In the genomic region with DNA sequence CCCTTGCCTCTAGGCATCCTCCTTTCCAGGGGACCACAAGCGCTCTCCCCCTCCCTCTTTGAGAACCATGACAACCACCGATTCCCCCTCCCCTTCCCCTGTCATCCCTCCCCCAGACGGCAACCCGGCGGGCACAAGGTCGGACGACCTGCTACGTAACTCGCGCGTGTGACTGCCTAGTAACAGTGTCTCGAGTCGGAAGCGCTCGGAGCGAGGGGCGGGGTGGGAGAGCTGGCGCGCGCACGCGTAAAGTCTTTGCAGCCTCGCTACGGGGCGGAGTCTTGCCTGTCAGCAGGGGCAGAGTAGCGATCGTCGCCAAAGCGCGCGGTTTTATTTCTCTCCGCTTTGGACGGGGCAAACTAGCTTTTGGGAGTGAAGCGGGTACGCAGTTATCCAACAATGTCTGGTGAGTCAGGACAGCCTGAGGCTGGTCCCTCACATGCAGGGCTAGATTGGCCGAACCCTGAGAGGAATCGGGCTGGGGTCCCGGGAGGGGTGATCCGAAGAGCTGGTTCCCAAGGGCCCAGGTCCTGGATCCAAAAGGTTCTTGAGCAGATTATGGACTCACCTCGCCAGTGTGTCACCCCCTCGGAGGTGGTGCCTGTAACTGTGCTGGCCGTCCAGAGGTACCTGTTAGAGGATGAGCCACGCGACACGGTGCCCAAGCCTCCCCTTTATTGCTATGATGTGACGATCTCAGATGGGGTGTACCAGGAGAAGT, we compare ENCODE assay signal across 8 cellular contexts. TPM values are rescaled to one million over a fixed set of nuclear protein-coding genes. Genes with fewer than 3 reads are reported as not detected.
DNase-seq lines count a peak whose midpoint lies in the region; ATAC-seq and TF ChIP-seq lines count a peak whose summit lies in the region.

A gene with protein sequence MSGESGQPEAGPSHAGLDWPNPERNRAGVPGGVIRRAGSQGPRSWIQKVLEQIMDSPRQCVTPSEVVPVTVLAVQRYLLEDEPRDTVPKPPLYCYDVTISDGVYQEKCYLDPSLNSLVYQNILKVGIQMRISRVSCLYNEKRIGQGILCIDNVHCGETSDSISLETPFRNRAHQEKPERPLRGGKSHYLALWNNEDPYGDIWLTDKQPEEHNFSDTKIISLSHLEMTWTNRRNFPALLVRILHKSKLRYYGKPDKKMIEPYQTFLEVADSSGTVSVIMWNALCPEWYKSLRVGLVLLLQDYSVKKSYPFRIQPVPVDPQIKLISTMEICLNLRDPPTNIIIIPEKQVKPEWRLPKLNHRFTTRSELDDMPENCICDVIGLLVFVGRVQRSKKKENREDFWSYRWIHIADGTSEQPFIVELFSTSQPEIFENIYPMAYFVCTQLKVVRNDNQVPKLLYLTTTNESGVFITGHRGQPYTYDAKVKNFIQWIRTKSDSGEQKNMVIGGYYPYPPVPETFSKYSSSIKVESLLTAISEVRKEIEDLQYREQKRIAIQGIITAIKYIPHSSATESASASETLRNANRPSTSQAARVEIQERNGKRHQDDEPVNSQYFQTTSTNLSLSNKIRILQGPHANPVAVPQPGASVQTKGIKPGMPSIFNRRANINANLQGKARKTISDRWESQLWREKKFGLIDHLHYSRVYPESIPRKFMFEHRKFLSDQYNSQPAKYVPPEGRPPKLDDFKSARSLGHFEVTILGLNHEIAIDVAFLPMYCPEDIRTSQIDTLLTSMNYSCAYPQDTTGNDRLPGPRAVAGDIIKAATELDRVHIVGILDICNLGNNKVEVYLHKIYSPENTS (plus strand): TSS at position 297 of the 721 bp plus-strand sequence. CDS start 103 bp downstream, at position 400.

- peaks cover 76% of the 10 kb centered on the region for H3K27me3 ChIP-seq in BLaER1

- DNase-seq in OCI-M1 (lab: John Stamatoyannopoulos, UW) (peak; percentile 92), activated T-helper 1 cell treated with Interleukin-2 at 50 U/mL for 16 hours (ENCODE audit: low read depth) (peak; percentile 72), fibroblast of mammary gland (ENCODE audit: low read depth) (peak; percentile 55)
- peak; percentile 70 to 95 (median 86) for DNase-seq in naive thymus-derived CD8-positive, alpha-beta T cell

- H3K9me3 Mint-ChIP-seq in naive thymus-derived CD8-positive, alpha-beta T cell, result no peaks in the 10 kb centered on the region
- H3K9me3 Mint-ChIP-seq in stimulated activated memory B cell treated with anti-CD40 and anti-IgM and Interleukin-4, amounts not matched to agents 10 μg/mL and 1 μg/mL and 100 μg/mL, for 72 hours, result no peaks in the 10 kb centered on the region

- peak within 1 kb of the TSS; percentile 54 for H3K4me2 ChIP-seq in BLaER1

- H3K27me3 Mint-ChIP-seq in naive thymus-derived CD8-positive, alpha-beta T cell, result no peaks in the 10 kb centered on the region
- no peaks in the 10 kb centered on the region for H3K27me3 Mint-ChIP-seq in stimulated activated memory B cell treated with anti-CD40 and anti-IgM and Interleukin-4, amounts not matched to agents 10 μg/mL and 1 μg/mL and 100 μg/mL, for 72 hours

- H3K9ac ChIP-seq in BLaER1, result peak within 1 kb of the TSS; percentile 70

- peaks cover 10 to 36% (median 19%) of the 10 kb centered on the region in 4 donors for H3K4me1 Mint-ChIP-seq in naive thymus-derived CD8-positive, alpha-beta T cell
- peaks cover 21% of the 10 kb centered on the region for H3K4me1 Mint-ChIP-seq in stimulated activated memory B cell treated with anti-CD40 and anti-IgM and Interleukin-4, amounts not matched to agents 10 μg/mL and 1 μg/mL and 100 μg/mL, for 72 hours

- H3K9me3 ChIP-seq in BLaER1, result no peaks in the 10 kb centered on the region

- 0 out of 2 replicates have a peak within 1 kb of the TSS, but pooled peaks have one; percentile 43 for H3K27ac ChIP-seq in BLaER1

- H3K4me3 ChIP-seq in BLaER1 (peak within 1 kb of the TSS; percentile 74), fibroblast of mammary gland (ENCODE audit: control insufficient read depth, low read depth, low read length) (peak within 1 kb of the TSS; percentile 51)

- H3K27ac Mint-ChIP-seq in naive thymus-derived CD8-positive, alpha-beta T cell, result peak within 1 kb of the TSS; percentile 84 to 98 (median 95)
- H3K27ac Mint-ChIP-seq in stimulated activated memory B cell treated with anti-CD40 and anti-IgM and Interleukin-4, amounts not matched to agents 10 μg/mL and 1 μg/mL and 100 μg/mL, for 72 hours, result peak within 1 kb of the TSS; percentile 93

- H3K4me3 Mint-ChIP-seq in naive thymus-derived CD8-positive, alpha-beta T cell, result peak within 1 kb of the TSS; percentile 86 to 95 (median 94)
- peak within 1 kb of the TSS; percentile 90 for H3K4me3 Mint-ChIP-seq in stimulated activated memory B cell treated with anti-CD40 and anti-IgM and Interleukin-4, amounts not matched to agents 10 μg/mL and 1 μg/mL and 100 μg/mL, for 72 hours

- POLR2A ChIA-PET in naive thymus-derived CD8-positive, alpha-beta T cell (lab: Charles Lee), result no interaction called here

- no peak for TF ChIP-seq CTCF in fibroblast of mammary gland (conservative IDR thresholded peaks at IDR 0.05; ENCODE audit: control insufficient read depth, insufficient read depth, low read depth, low read length)

- ATAC-seq in GM19324 (IDR thresholded peaks at IDR 0.05; ENCODE audit: low FRiP score, unreplicated experiment), result peak; percentile 97
- ATAC-seq in HG03439 (IDR thresholded peaks at IDR 0.05; ENCODE audit: unreplicated experiment), result peak; percentile 99
- peak; percentile 89 to 93 for ATAC-seq in naive thymus-derived CD8-positive, alpha-beta T cell
- ATAC-seq in stimulated activated memory B cell treated with anti-CD40 and anti-IgM and Interleukin-4, amounts not matched to agents 10 μg/mL and 1 μg/mL and 100 μg/mL, for 72 hours, result peak; percentile 99

- 0 out of 2 replicates have a peak, but pooled peaks cover 6% of the 10 kb centered on the region for H4K20me1 ChIP-seq in BLaER1

- no peaks in the 10 kb centered on the region for H3K36me3 Mint-ChIP-seq in naive thymus-derived CD8-positive, alpha-beta T cell
- H3K36me3 Mint-ChIP-seq in stimulated activated memory B cell treated with anti-CD40 and anti-IgM and Interleukin-4, amounts not matched to agents 10 μg/mL and 1 μg/mL and 100 μg/mL, for 72 hours, result no peaks in the 10 kb centered on the region

- H3K36me3 ChIP-seq in BLaER1, result no peaks in the 10 kb centered on the region

- H3K4me1 ChIP-seq in BLaER1, result no peaks in the 10 kb centered on the region

RNA-seq across cellular contexts. Expression of the gene that starts here (rescaled TPM):
- 10 to 100 TPM; 12.5 to 13.4 TPM for total RNA-seq in naive thymus-derived CD8-positive, alpha-beta T cell
- polyA plus RNA-seq in naive thymus-derived CD8-positive, alpha-beta T cell, result 1 to 10 TPM; 2.1 to 3.1 (median 2.1) TPM

Comparison
In these comparisons a context has a peak if more than half of its experiments do, and no peak if none do; other contexts are left out.
1. Peak in every context shown above with its lines: DNase-seq, ATAC-seq, H3K4me3 ChIP-seq and H3K27ac ChIP-seq.